11 cellular contexts compared by ENCODE assay signal in genomic region chr2:61145990-61146389, GRCh38. TPM values are rescaled to one million over a fixed set of nuclear protein-coding genes. Genes with fewer than 3 reads are reported as not detected.
DNase-seq lines count a peak whose midpoint lies in the region; ATAC-seq, FAIRE-seq and TF ChIP-seq lines count a peak whose summit lies in the region.
"Had no signal": no experiment of that assay in that cellular context is flagged by ENCODE, and none has a peak within 500 bp of the region (broad histone marks: within the 10 kb centered on the region; RNA-seq: fewer than 3 reads in every experiment).

No MANE protein-coding gene starts in this region.

- POLR2A ChIA-PET in HepG2 (lab: Yijun Ruan, JAX) = interaction anchor here (0.7 to 3.0 kb wide), 4 partner anchors 11 to 79 kb away, joined by 3 to 79 read pairs (median 9); no protein-coding TSS in a partner anchor

- TF ChIP-seq RAD21 in HepG2 (CRISPR knock-in tag; IDR thresholded peaks at IDR 0.05) = no peak

- H3K4me3 ChIP-seq in HepG2 (replicated peaks in 1 of 3; ENCODE audit: insufficient read depth in 1 of 3, low read depth in 2 of 3, low read length in 3 of 3) = peak overlapping the region in 2 of 3 experiments; percentile 69 to 81; a peak in 2 of 6 replicates
- H3K4me3 ChIP-seq in right lobe of liver = peak overlapping the region in 1 of 3 donors; percentile 67
- H3K4me3 ChIP-seq in ascending aorta = peak overlapping the region; percentile 50 to 72
- H3K4me3 ChIP-seq in kidney epithelial cell (ENCODE audit: low read depth, low read length) = peak overlapping the region; percentile 47

- TF ChIP-seq POLR2A in HepG2 (IDR thresholded peaks at IDR 0.05; ENCODE audit: insufficient read depth in 1 of 2, low read depth in 2 of 2, low read length in 2 of 2) (no peak), right lobe of liver (IDR thresholded peaks at IDR 0.05) (no peak)

- H3K9ac ChIP-seq in HepG2 (ENCODE audit: insufficient read depth, low read depth, low read length) = peak overlapping the region; percentile 85; the same call in 1 of the 2 replicates

- TF ChIP-seq EP300 in HepG2 (IDR thresholded peaks at IDR 0.05; ENCODE audit: low read depth in 2 of 2, low read length in 2 of 2) (no peak), HepG2 (CRISPR knock-in tag; IDR thresholded peaks at IDR 0.05; ENCODE audit: borderline replicate concordance) (no peak)

- H3K4me1 ChIP-seq in HepG2 (ENCODE audit: insufficient read depth, low read length) (peaks cover 9% of the 10 kb centered on the region), right lobe of liver (peaks cover 0 to 6% (median 0%) of the 10 kb centered on the region in 4 donors), ascending aorta (peaks cover 0 to 9% of the 10 kb centered on the region in 2 donors)

- peak overlapping the region; percentile 68 for H3K4me2 ChIP-seq in HepG2 (ENCODE audit: low read depth, low read length)

- CTCF ChIA-PET in HepG2 (lab: Yijun Ruan, JAX; ENCODE audit: low intra/inter-chr PET ratio, low total read pairs) = no interaction called here

- intact Hi-C loops in HepG2 (cut with micrococcal nuclease; ENCODE audit: unreplicated experiment) = loop anchor here (10.0 kb wide), 1 partner anchor 131 kb away; the partner anchor contains the start of genes PEX13 and PUS10
- intact Hi-C loops in right lobe of liver (cut with DNase I) = no loop called here
- intact Hi-C loops in ascending aorta (cut with DNase I) = loop anchor here (1.0 to 10.0 kb wide), 4 partner anchors 31 to 393 kb away; partner anchors contain the start of genes REL and XPO1

- FAIRE-seq in HepG2 (lab: Jason Lieb, UNC) = no peak

- ATAC-seq in HepG2 (no peak), right lobe of liver (no peak), HG02763 (IDR thresholded peaks at IDR 0.05; ENCODE audit: unreplicated experiment) (no peak), HG03342 (IDR thresholded peaks at IDR 0.05; ENCODE audit: unreplicated experiment) (no peak), GM21529 (IDR thresholded peaks at IDR 0.05; ENCODE audit: unreplicated experiment) (no peak)

- BruUV-seq in HepG2 (replicated peaks; lab: Mats Ljungman, UMichigan) = no TSS peak

- H3K9me3 Mint-ChIP-seq in type B pancreatic cell = peaks cover 5% of the 10 kb centered on the region

- H3K9me3 ChIP-seq in HepG2 (ENCODE audit: low read length) (no peaks in the 10 kb centered on the region), right lobe of liver (no peaks in the 10 kb centered on the region), ascending aorta (no peaks in the 10 kb centered on the region)

- no peak for DNase-seq in HepG2 (ENCODE audit: low spot score)
- DNase-seq in right lobe of liver = no peak
- DNase-seq in ascending aorta (ENCODE audit: low spot score in 2 of 2) = no peak
- DNase-seq in kidney epithelial cell (ENCODE audit: low read depth) = no peak
- DNase-seq in type B pancreatic cell (ENCODE audit: extremely low spot score, unreplicated experiment) = no peak
- DNase-seq: GF-D8; KG1; stimulated activated CD4-positive, alpha-beta T cell treated with anti-CD3 and anti-CD28 coated beads, Interleukin-2, amount 100 ng/mL, for 48 hours had no signal

- 99% methylated on average over 2 of the region's 2 CpGs for WGBS in HepG2 (ENCODE audit: low lambda C conversion rate)
- 87% methylated on average over 2 of the region's 2 CpGs for WGBS in right lobe of liver (ENCODE audit: insufficient coverage, low coverage, low lambda C conversion rate, missing lambda C conversion rate)

- no peaks in the 10 kb centered on the region for H4K20me1 ChIP-seq in HepG2 (ENCODE audit: insufficient read depth, low read length)

- peaks cover 5% of the 10 kb centered on the region for H3K4me1 Mint-ChIP-seq in type B pancreatic cell (ENCODE audit: unreplicated experiment)

- no peak overlapping the region for H3K27ac ChIP-seq in HepG2 (ENCODE audit: extremely low read length, insufficient read depth, low read length)
- no peak overlapping the region for H3K27ac ChIP-seq in right lobe of liver
- H3K27ac ChIP-seq in ascending aorta = no peak overlapping the region

- peak overlapping the region; percentile 80 for H3K4me3 Mint-ChIP-seq in type B pancreatic cell

- H3K36me3 Mint-ChIP-seq in type B pancreatic cell = peaks cover 17% of the 10 kb centered on the region

- H3K36me3 ChIP-seq in HepG2 (replicated peaks in 1 of 2; ENCODE audit: control insufficient read depth in 1 of 2, insufficient read depth in 2 of 2, low read length in 2 of 2) (peaks cover 5 to 8% of the 10 kb centered on the region in 2 experiments; a peak in 3 of 5 replicates), right lobe of liver (peaks cover 0 to 11% (median 5%) of the 10 kb centered on the region in 4 donors), ascending aorta (peaks cover 9 to 22% of the 10 kb centered on the region in 2 donors), kidney epithelial cell (ENCODE audit: control insufficient read depth, insufficient read depth, low read length) (no peaks in the 10 kb centered on the region)

- peaks cover 3% of the 10 kb centered on the region for H3K27me3 Mint-ChIP-seq in type B pancreatic cell

- no peak overlapping the region for H3K27ac Mint-ChIP-seq in type B pancreatic cell

- H2AFZ ChIP-seq in HepG2 (ENCODE audit: low read length) = no peak overlapping the region

- H3K27me3 ChIP-seq in HepG2 (ENCODE audit: control insufficient read depth in 1 of 2, insufficient read depth in 2 of 2, low read length in 2 of 2) (no peaks in the 10 kb centered on the region), right lobe of liver (no peaks in the 10 kb centered on the region), ascending aorta (no peaks in the 10 kb centered on the region), kidney epithelial cell (ENCODE audit: control insufficient read depth, insufficient read depth, low read length) (no peaks in the 10 kb centered on the region)

- in situ Hi-C loops in HepG2 (cut with HindIII; ENCODE audit: extremely low pct_ligation_motif_present, low pct_unique_long_range_greater_than_20kb) = no loop called here

- no peak for TF ChIP-seq CTCF in HepG2 (CRISPR knock-in tag; IDR thresholded peaks at IDR 0.05)
- TF ChIP-seq CTCF in right lobe of liver (IDR thresholded peaks at IDR 0.05) = no peak
- no peak for TF ChIP-seq CTCF in ascending aorta (IDR thresholded peaks at IDR 0.05)
- no peak for TF ChIP-seq CTCF in kidney epithelial cell (IDR thresholded peaks at IDR 0.05; ENCODE audit: insufficient read depth, low read length, poor library complexity, severe bottlenecking)
- TF ChIP-seq CTCF in type B pancreatic cell (conservative IDR thresholded peaks at IDR 0.05) = no peak

- H3K79me2 ChIP-seq in HepG2 (ENCODE audit: insufficient read depth, low read length) = peaks cover 3% of the 10 kb centered on the region

TF ChIP-seq in HepG2, 621 proteins besides CTCF, POLR2A, EP300 and RAD21:
- TF ChIP-seq CEBPG (CRISPR knock-in tag; IDR thresholded peaks at IDR 0.05) (no peak), GPN1 (CRISPR knock-in tag; IDR thresholded peaks at IDR 0.05; ENCODE audit: borderline replicate concordance) (no peak), YEATS4 (CRISPR knock-in tag; IDR thresholded peaks at IDR 0.05; ENCODE audit: borderline replicate concordance) (no peak), ZNF275 (CRISPR knock-in tag; IDR thresholded peaks at IDR 0.05; ENCODE audit: borderline replicate concordance) (0 out of 2 replicates have a peak, but pooled peaks have one; percentile 31), ZMYM2 (CRISPR knock-in tag; IDR thresholded peaks at IDR 0.05) (0 out of 2 replicates have a peak, but pooled peaks have one; percentile 2)
TF ChIP-seq in HepG2: peak in this region for 2.

RNA-seq across cellular contexts. Expression of gene C2orf74, which starts 16.0 kb away (rescaled TPM):
- total RNA-seq in HepG2 (2016; rRNA removed; fragmentation: Illumina TruSeq; extraction: Trizol) = 13.8 and 21.6 TPM in 2 replicates
- 16.7 and 17.0 TPM in 2 replicates for total RNA-seq in HepG2 (2016; cell fraction: cytosol; rRNA removed; fragmentation: Illumina TruSeq; extraction: Trizol; ENCODE audit: low read depth)
- 14.9 and 18.7 TPM in 2 replicates for total RNA-seq in HepG2 (2016; cell fraction: insoluble cytoplasmic fraction; rRNA removed; fragmentation: Illumina TruSeq; extraction: Trizol)
- 14.2 and 19.0 TPM in 2 replicates for total RNA-seq in HepG2 (2016; cell fraction: membrane; rRNA removed; fragmentation: Illumina TruSeq; extraction: Trizol)
- 7.0 and 8.1 TPM in 2 replicates for total RNA-seq in HepG2 (2016; cell fraction: nucleus; rRNA removed; fragmentation: Illumina TruSeq; extraction: Trizol)
- 10.6 and 11.9 TPM in 2 replicates for polyA plus RNA-seq in HepG2 (2011; rRNA removed)
- polyA plus RNA-seq in HepG2 (2011; cell fraction: cytosol; rRNA removed) = 11.8 and 13.6 TPM in 2 replicates
- polyA plus RNA-seq in HepG2 (2011; cell fraction: nucleus; rRNA removed) = 4.7 and 6.8 TPM in 2 replicates
- 15.7 and 26.1 TPM in 2 replicates for polyA plus RNA-seq in HepG2 (2012)
- 8.9 TPM in 2 replicates for polyA plus RNA-seq in HepG2 (2016; cell fraction: cytosol; fragmentation: Illumina TruSeq; extraction: Trizol; ENCODE audit: low read depth)
- 26.0 and 27.5 TPM in 2 replicates for polyA plus RNA-seq in HepG2 (2016; cell fraction: insoluble cytoplasmic fraction; fragmentation: Illumina TruSeq; extraction: Trizol; ENCODE audit: low read depth)
- polyA plus RNA-seq in HepG2 (2016; cell fraction: membrane; fragmentation: Illumina TruSeq; extraction: Trizol; ENCODE audit: low read depth) = 15.9 and 17.5 TPM in 2 replicates
- 16.4 and 18.0 TPM in 2 replicates for polyA plus RNA-seq in HepG2 (2016; cell fraction: nucleus; fragmentation: Illumina TruSeq; extraction: Trizol; ENCODE audit: insufficient read depth, low read depth)
- 0.42 and 1.5 TPM in 2 replicates for polyA minus RNA-seq in HepG2 (2011; rRNA and poly(A)+ RNA removed; ENCODE audit: low replicate concordance)
- polyA minus RNA-seq in HepG2 (2011; cell fraction: cytosol; rRNA and poly(A)+ RNA removed) = 5.3 TPM in 1 of 2 replicates, not detected in the other
- 4.5 and 8.8 TPM in 2 replicates for polyA minus RNA-seq in HepG2 (2011; cell fraction: nucleus; rRNA and poly(A)+ RNA removed)
- 10 to 100 TPM; 10.2 to 12.0 (median 10.6) TPM for total RNA-seq in right lobe of liver
- 7.2 TPM for total RNA-seq in ascending aorta
- total RNA-seq in kidney epithelial cell = 18.3 and 26.4 TPM in 2 replicates
- total RNA-seq in type B pancreatic cell (ENCODE audit: low replicate concordance) = 8.7 and 13.1 TPM in 2 replicates

Comparison
In these comparisons a context has a peak if more than half of its experiments do, and no peak if none do; other contexts are left out.
1. intact Hi-C loops: an anchor here in HepG2 (10.0 kb wide) and ascending aorta (1.0 to 10.0 kb wide); none called in right lobe of liver.